In genomic region chr13:38697197-38697596, GRCh38 we compare ENCODE assay signal across 20 cellular contexts. TPM values are rescaled to one million over a fixed set of nuclear protein-coding genes. Genes with fewer than 3 reads are reported as not detected.
A peak's percentile ranks its signal among the peaks of the same experiment; 100 is the strongest.
DNase-seq lines count a peak whose midpoint lies in the region; ATAC-seq, FAIRE-seq and TF ChIP-seq lines count a peak whose summit lies in the region.
"Had no signal": no experiment of that assay in that cellular context is flagged by ENCODE, and none has a peak within 500 bp of the region (broad histone marks: within the 10 kb centered on the region; RNA-seq: fewer than 3 reads in every experiment).

No MANE protein-coding gene starts in this region.

- peaks cover 2% of the 10 kb centered on the region for H3K9me3 Mint-ChIP-seq in natural killer cell treated with Interleukin-12 subunit alpha and Interleukin-12 subunit beta and Interleukin-15 and Interleukin-18, amount 100 ng/mL, for 72 hours

- H3K36me3 Mint-ChIP-seq in natural killer cell treated with Interleukin-12 subunit alpha and Interleukin-12 subunit beta and Interleukin-15 and Interleukin-18, amount 100 ng/mL, for 72 hours = no peaks in the 10 kb centered on the region
- H3K36me3 Mint-ChIP-seq: CD4-positive, alpha-beta memory T cell had no signal

- no peaks in the 10 kb centered on the region for H3K9me3 ChIP-seq in right cardiac atrium (ENCODE audit: control insufficient read depth, low read length)
- no peaks in the 10 kb centered on the region for H3K9me3 ChIP-seq in gastrocnemius medialis
- no peaks in the 10 kb centered on the region for H3K9me3 ChIP-seq in thyroid gland

- H3K4me3 ChIP-seq in right cardiac atrium (ENCODE audit: low read length) (no peak overlapping the region), gastrocnemius medialis (peak overlapping the region in 3 of 4 donors; percentile 16 to 20 (median 19)), thyroid gland (replicated peaks in 1 of 3) (no peak overlapping the region)
- H3K4me3 ChIP-seq: GM23248 had no signal

- H3K27ac Mint-ChIP-seq in natural killer cell treated with Interleukin-12 subunit alpha and Interleukin-12 subunit beta and Interleukin-15 and Interleukin-18, amount 100 ng/mL, for 72 hours = no peak overlapping the region
- H3K27ac Mint-ChIP-seq: CD4-positive, alpha-beta memory T cell had no signal

- no peak for FAIRE-seq in frontal cortex (lab: Jason Lieb, UNC)
- FAIRE-seq: G401.6, GM12892, GM19239 had no signal

- intact Hi-C loops in left ventricle myocardium superior (cut with micrococcal nuclease) (loop anchor here (10.0 kb wide), 1 partner anchor 68 kb away; no protein-coding TSS in a partner anchor), right cardiac atrium (cut with DNase I) (no loop called here), gastrocnemius medialis (cut with DNase I; ENCODE audit: low total_unique reads) (loop anchor here (10.0 kb wide), 1 partner anchor 338 kb away; the partner anchor contains the start of genes NHLRC3 and PROSER1), thyroid gland (cut with DNase I) (no loop called here)

- H3K4me1 Mint-ChIP-seq in natural killer cell treated with Interleukin-12 subunit alpha and Interleukin-12 subunit beta and Interleukin-15 and Interleukin-18, amount 100 ng/mL, for 72 hours (ENCODE audit: low read depth in 2 of 2) = no peaks in the 10 kb centered on the region
- H3K4me1 Mint-ChIP-seq: CD4-positive, alpha-beta memory T cell had no signal

- H3K27ac ChIP-seq in right cardiac atrium (ENCODE audit: low read length) (no peak overlapping the region), gastrocnemius medialis (peak overlapping the region; percentile 74 to 79 (median 78)), thyroid gland (peak overlapping the region; percentile 39 to 88 (median 61))
- H3K27ac ChIP-seq: GM23248 had no signal

- WGBS in right cardiac atrium = 74% methylated on average over 1 of the region's 1 CpG
- 40 to 50% methylated on average over 1 of the region's 1 CpG for WGBS in thyroid gland, 2 donors

- no peak for DNase-seq in left ventricle myocardium superior
- DNase-seq in right cardiac atrium = no peak
- DNase-seq in myocyte (ENCODE audit: low read depth) = peak; percentile 78
- peak in 1 of 2 donors; percentile 34 for DNase-seq in gastrocnemius medialis
- DNase-seq in thyroid gland = no peak
- no peak for DNase-seq in frontal cortex (ENCODE audit: low spot score in 2 of 2)
- no peak for DNase-seq in natural killer cell treated with Interleukin-12 subunit alpha and Interleukin-12 subunit beta and Interleukin-15 and Interleukin-18, amount 100 ng/mL, for 72 hours (ENCODE audit: low spot score)
- DNase-seq: C1 segment of cervical spinal cord; CD4-positive, alpha-beta memory T cell; DMS153; DND-41; H7 had no signal

- no peaks in the 10 kb centered on the region for H3K27me3 Mint-ChIP-seq in natural killer cell treated with Interleukin-12 subunit alpha and Interleukin-12 subunit beta and Interleukin-15 and Interleukin-18, amount 100 ng/mL, for 72 hours

- TF ChIP-seq CTCF in gastrocnemius medialis (IDR thresholded peaks at IDR 0.05 in 4 of 5, conservative IDR thresholded peaks at IDR 0.05 in 1 of 5) = no peak
- no peak for TF ChIP-seq CTCF in thyroid gland (IDR thresholded peaks at IDR 0.05)

- no peaks in the 10 kb centered on the region for H3K36me3 ChIP-seq in gastrocnemius medialis
- H3K36me3 ChIP-seq in thyroid gland = no peaks in the 10 kb centered on the region

- ATAC-seq in left ventricle myocardium superior (peak; percentile 50), right cardiac atrium (no peak), gastrocnemius medialis (peak; percentile 73 to 82), HG02759 (IDR thresholded peaks at IDR 0.05; ENCODE audit: unreplicated experiment) (no peak)
- ATAC-seq in natural killer cell treated with Interleukin-12 subunit alpha and Interleukin-12 subunit beta and Interleukin-15 and Interleukin-18, amount 100 ng/mL, for 72 hours = no peak
- ATAC-seq: HCT116 had no signal

- TF ChIP-seq POLR2A in gastrocnemius medialis (IDR thresholded peaks at IDR 0.05) (peak in 1 of 2 donors; percentile 19), thyroid gland (IDR thresholded peaks at IDR 0.05) (no peak)

- H3K27me3 ChIP-seq in right cardiac atrium (ENCODE audit: control insufficient read depth, insufficient read depth) (no peaks in the 10 kb centered on the region), gastrocnemius medialis (no peaks in the 10 kb centered on the region), thyroid gland (no peaks in the 10 kb centered on the region)

- peaks cover 2% of the 10 kb centered on the region for H3K4me1 ChIP-seq in right cardiac atrium (ENCODE audit: control insufficient read depth, insufficient read depth, low read length)
- H3K4me1 ChIP-seq in gastrocnemius medialis = peaks cover 59 to 76% of the 10 kb centered on the region in 2 donors
- peaks cover 14 to 37% of the 10 kb centered on the region in 2 donors for H3K4me1 ChIP-seq in thyroid gland

- no peak overlapping the region for H3K4me3 Mint-ChIP-seq in natural killer cell treated with Interleukin-12 subunit alpha and Interleukin-12 subunit beta and Interleukin-15 and Interleukin-18, amount 100 ng/mL, for 72 hours
- H3K4me3 Mint-ChIP-seq: CD4-positive, alpha-beta memory T cell had no signal

- in situ Hi-C loops in gastrocnemius medialis (cut with MboI; ENCODE audit: low sequenced_read_pairs in 4 of 4) = loop anchor here in 1 of 4 donors (25.0 kb wide), 1 partner anchor 165 kb away; no protein-coding TSS in a partner anchor

RNA-seq across cellular contexts. Expression of gene FREM2, which starts 10.3 kb away (rescaled TPM):
- total RNA-seq in left ventricle myocardium superior (0.64 TPM), right cardiac atrium (under 1 TPM in 3 of 4 donors, not detected in 1; under 0.01 to 0.03 (median 0.03) TPM), myocyte (0.24 and 0.57 TPM in 2 replicates), gastrocnemius medialis (1 to 10 TPM; 1.3 to 6.4 (median 2.4) TPM), thyroid gland (10 to 100 TPM; 32.0 to 54.6 (median 46.2) TPM), frontal cortex (1.6 TPM)
- polyA plus RNA-seq in right cardiac atrium = 0.02 TPM
- polyA plus RNA-seq in myocyte (2012) = 0.01 TPM
- total RNA-seq in natural killer cell treated with Interleukin-12 subunit alpha and Interleukin-12 subunit beta and Interleukin-15 and Interleukin-18, amount 100 ng/mL, for 72 hours = not detected
- total RNA-seq: A172; CD4-positive, alpha-beta memory T cell; GM23248 had no signal
- polyA plus RNA-seq: BJ; CD4-positive, alpha-beta memory T cell; GM23248 had no signal

Comparison
In these comparisons a context has a peak if more than half of its experiments do, and no peak if none do; other contexts are left out.
1. ATAC-seq: peak in left ventricle myocardium superior (single experiment) and gastrocnemius medialis (2 of 2); none in right cardiac atrium (0 of 2), HG02759 (single experiment) and natural killer cell treated with Interleukin-12 subunit alpha and Interleukin-12 subunit beta and Interleukin-15 and Interleukin-18, amount 100 ng/mL, for 72 hours (0 of 2).
2. intact Hi-C loops: an anchor here in left ventricle myocardium superior (10.0 kb wide) and gastrocnemius medialis (10.0 kb wide); none called in right cardiac atrium and thyroid gland.
3. H3K4me3 ChIP-seq: peak in gastrocnemius medialis (3 of 4); none in right cardiac atrium (single experiment) and thyroid gland (0 of 3).
4. RNA of gene FREM2, which starts 10.3 kb away (total RNA-seq): 32.0 to 54.6 TPM in thyroid gland; 1.3 to 6.4 TPM in gastrocnemius medialis, 1.6 TPM in frontal cortex (single experiment), 0.64 TPM in left ventricle myocardium superior (single experiment), 0.24 to 0.57 TPM in myocyte, under 0.01 to 0.03 TPM in right cardiac atrium and not detected in natural killer cell treated with Interleukin-12 subunit alpha and Interleukin-12 subunit beta and Interleukin-15 and Interleukin-18, amount 100 ng/mL, for 72 hours; every median in the first group is over 4 times any median in the second.